Comparison of ENCODE assay signal across 14 cellular contexts in the genomic region with DNA sequence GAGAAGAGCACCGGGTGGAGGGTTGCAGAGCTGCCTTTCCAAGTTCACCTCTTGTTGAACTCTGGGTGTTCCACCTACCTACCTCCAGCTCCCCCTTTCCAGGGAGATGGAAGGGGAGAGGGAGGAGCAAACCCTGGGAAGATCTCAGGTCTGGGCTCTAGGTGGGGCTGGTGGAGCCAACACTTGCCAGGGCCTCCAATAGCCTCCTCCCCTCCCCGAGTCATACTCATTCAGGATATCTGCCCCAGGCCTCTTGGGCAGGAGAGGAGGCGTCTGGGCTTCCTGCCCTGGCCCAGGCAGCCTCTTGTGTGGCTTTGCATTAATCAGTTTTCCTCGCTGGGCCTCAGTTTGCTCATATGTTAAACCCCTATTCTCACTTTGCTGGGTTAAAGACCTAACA. TPM values are rescaled to one million over a fixed set of nuclear protein-coding genes. Genes with fewer than 3 reads are reported as not detected.
DNase-seq lines count a peak whose midpoint lies in the region; ATAC-seq and TF ChIP-seq lines count a peak whose summit lies in the region.
"Had no signal": no experiment of that assay in that cellular context is flagged by ENCODE, and none has a peak within 500 bp of the region (broad histone marks: within the 10 kb centered on the region; RNA-seq: fewer than 3 reads in every experiment).

No MANE protein-coding gene starts in this region.

- WGBS in suprapubic skin = 11% methylated on average over 4 of the region's 4 CpGs

- H3K9me3 ChIP-seq in HCT116 (ENCODE audit: control insufficient read depth in 1 of 2, insufficient read depth in 1 of 2, low read depth in 1 of 2, low read length in 2 of 2) (no peaks in the 10 kb centered on the region), suprapubic skin (no peaks in the 10 kb centered on the region)
- H3K9me3 ChIP-seq: testis had no signal

- peak; percentile 28 to 61 (median 54); a peak in 5 of 6 replicates for TF ChIP-seq CTCF in HCT116 (IDR thresholded peaks at IDR 0.05 in 2 of 3, conservative IDR thresholded peaks at IDR 0.05 in 1 of 3; ENCODE audit: borderline replicate concordance in 1 of 3, insufficient read depth in 1 of 3, low read depth in 2 of 3, low read length in 2 of 3)
- TF ChIP-seq CTCF in suprapubic skin (IDR thresholded peaks at IDR 0.05) = no peak

- in situ Hi-C loops in ACHN (cut with HindIII; ENCODE audit: low pct_ligation_motif_present, low pct_unique_long_range_greater_than_20kb, low sequenced_read_pairs) = no loop called here

- no peaks in the 10 kb centered on the region for H3K36me3 Mint-ChIP-seq in activated T-cell treated with anti-CD3 and anti-CD28 coated beads, Interleukin-2, amount 50 U/mL, for 72 hours (ENCODE audit: insufficient read depth in 2 of 2)
- no peaks in the 10 kb centered on the region for H3K36me3 Mint-ChIP-seq in stimulated activated memory B cell treated with anti-CD40 and anti-IgM and Interleukin-4, amounts not matched to agents 10 μg/mL and 1 μg/mL and 100 μg/mL, for 72 hours
- H3K36me3 Mint-ChIP-seq: CD4-positive, alpha-beta memory T cell had no signal

- no peak for TF ChIP-seq EP300 in suprapubic skin (IDR thresholded peaks at IDR 0.05)

- H3K4me1 ChIP-seq in HCT116 (ENCODE audit: control insufficient read depth in 1 of 2, insufficient read depth in 2 of 2, low read length in 2 of 2) = peaks cover 13 to 48% of the 10 kb centered on the region in 2 experiments
- peaks cover 28% of the 10 kb centered on the region for H3K4me1 ChIP-seq in suprapubic skin

- RAD21 ChIA-PET in HCT116 (lab: Charles Lee; ENCODE audit: low non-redundant PET in 1 of 2, low total read pairs in 2 of 2, uncharacterized antibody in 2 of 2, unreplicated experiment in 2 of 2) = interaction anchor here in 1 of 2 experiments (0.9 kb wide), 1 partner anchor 60 kb away, joined by 3 read pairs; no protein-coding TSS in a partner anchor

- no peak overlapping the region for H3K9ac ChIP-seq in HCT116 (ENCODE audit: low read length)

- ATAC-seq in HCT116 (peak; percentile 80), SK-N-SH treated with all-trans-retinoic acid at 6 μM for 48 hours (peak; percentile 37)
- no peak for ATAC-seq in activated T-cell treated with anti-CD3 and anti-CD28 coated beads, Interleukin-2, amount 50 U/mL, for 72 hours (replicated peaks in 1 of 2)
- no peak for ATAC-seq in stimulated activated memory B cell treated with anti-CD40 and anti-IgM and Interleukin-4, amounts not matched to agents 10 μg/mL and 1 μg/mL and 100 μg/mL, for 72 hours

- H3K27ac Mint-ChIP-seq in activated T-cell treated with anti-CD3 and anti-CD28 coated beads, Interleukin-2, amount 50 U/mL, for 72 hours = no peak overlapping the region
- H3K27ac Mint-ChIP-seq in stimulated activated memory B cell treated with anti-CD40 and anti-IgM and Interleukin-4, amounts not matched to agents 10 μg/mL and 1 μg/mL and 100 μg/mL, for 72 hours = no peak overlapping the region
- H3K27ac Mint-ChIP-seq: activated B cell treated with CpG ODN at 0.5 μM for 24 hours had no signal

- H3K4me3 ChIP-seq in HCT116 (replicated peaks in 1 of 2; ENCODE audit: low read depth in 1 of 2, low read length in 2 of 2) (no peak overlapping the region), suprapubic skin (no peak overlapping the region)
- H3K4me3 ChIP-seq: testis had no signal

- no peaks in the 10 kb centered on the region for H4K20me1 ChIP-seq in HCT116 (ENCODE audit: insufficient read depth)

- peak; percentile 52 for TF ChIP-seq RAD21 in HCT116 (IDR thresholded peaks at IDR 0.05; ENCODE audit: low read depth)

- no peaks in the 10 kb centered on the region for H3K9me2 ChIP-seq in HCT116 (ENCODE audit: insufficient read depth)

- DNase-seq in ACHN = peak; percentile 57
- DNase-seq in HCT116 (ENCODE audit: low read depth, low spot score) = peak; percentile 49
- peak; percentile 75 for DNase-seq in iPS-NIHi11 (ENCODE audit: low spot score)
- no peak for DNase-seq in activated T-cell treated with anti-CD3 and anti-CD28 coated beads, Interleukin-2, amount 50 U/mL, for 72 hours
- DNase-seq in suprapubic skin (ENCODE audit: low spot score in 2 of 2) = no peak
- no peak for DNase-seq in SKM-1 treated with dmso at 0.1 percent for 144 hours (lab: John Stamatoyannopoulos, UW; ENCODE audit: unreplicated experiment)
- DNase-seq: activated B cell treated with CpG ODN at 0.5 μM for 24 hours; activated gamma-delta T cell treated with Interleukin-2 at 50 U/mL for 16 hours; CD4-positive, alpha-beta memory T cell; effector CD4-positive, alpha-beta T cell; NCI-H774; testis had no signal

- no peak overlapping the region for H3K4me3 Mint-ChIP-seq in activated T-cell treated with anti-CD3 and anti-CD28 coated beads, Interleukin-2, amount 50 U/mL, for 72 hours
- no peak overlapping the region for H3K4me3 Mint-ChIP-seq in stimulated activated memory B cell treated with anti-CD40 and anti-IgM and Interleukin-4, amounts not matched to agents 10 μg/mL and 1 μg/mL and 100 μg/mL, for 72 hours
- H3K4me3 Mint-ChIP-seq: activated B cell treated with CpG ODN at 0.5 μM for 24 hours; CD4-positive, alpha-beta memory T cell had no signal

- H3K79me2 ChIP-seq in HCT116 (ENCODE audit: insufficient read depth, low read length) = no peaks in the 10 kb centered on the region

- no peak for TF ChIP-seq POLR2A in HCT116 (IDR thresholded peaks at IDR 0.05; ENCODE audit: borderline replicate concordance, extremely low read depth, insufficient read depth, insufficient read length)
- TF ChIP-seq POLR2A in suprapubic skin (IDR thresholded peaks at IDR 0.05) = no peak

- H3K27me3 Mint-ChIP-seq in activated T-cell treated with anti-CD3 and anti-CD28 coated beads, Interleukin-2, amount 50 U/mL, for 72 hours (ENCODE audit: low read depth) = peaks cover 33% of the 10 kb centered on the region
- peaks cover 16% of the 10 kb centered on the region for H3K27me3 Mint-ChIP-seq in stimulated activated memory B cell treated with anti-CD40 and anti-IgM and Interleukin-4, amounts not matched to agents 10 μg/mL and 1 μg/mL and 100 μg/mL, for 72 hours

- no peaks in the 10 kb centered on the region for H3K36me3 ChIP-seq in HCT116 (ENCODE audit: control insufficient read depth in 1 of 2, insufficient read depth in 2 of 2, low read length in 2 of 2)
- no peaks in the 10 kb centered on the region for H3K36me3 ChIP-seq in suprapubic skin

- no peak overlapping the region for H2AFZ ChIP-seq in HCT116 (ENCODE audit: low read depth, low read length, poor library complexity, severe bottlenecking)

- no peaks in the 10 kb centered on the region for H3K27me3 ChIP-seq in HCT116 (ENCODE audit: insufficient read depth, low read length)
- H3K27me3 ChIP-seq in suprapubic skin = peaks cover 17% of the 10 kb centered on the region
- H3K27me3 ChIP-seq: testis had no signal

- POLR2A ChIA-PET in HCT116 (lab: Charles Lee) = no interaction called here

- H3K4me2 ChIP-seq in HCT116 (ENCODE audit: low read length) = peak overlapping the region; percentile 40; the same call in 1 of the 2 replicates

- no peaks in the 10 kb centered on the region for H3K9me3 Mint-ChIP-seq in activated T-cell treated with anti-CD3 and anti-CD28 coated beads, Interleukin-2, amount 50 U/mL, for 72 hours
- no peaks in the 10 kb centered on the region for H3K9me3 Mint-ChIP-seq in stimulated activated memory B cell treated with anti-CD40 and anti-IgM and Interleukin-4, amounts not matched to agents 10 μg/mL and 1 μg/mL and 100 μg/mL, for 72 hours
- H3K9me3 Mint-ChIP-seq: activated B cell treated with CpG ODN at 0.5 μM for 24 hours; CD4-positive, alpha-beta memory T cell had no signal

- H3K4me1 Mint-ChIP-seq in activated T-cell treated with anti-CD3 and anti-CD28 coated beads, Interleukin-2, amount 50 U/mL, for 72 hours (ENCODE audit: low read depth) = peaks cover 21% of the 10 kb centered on the region
- H3K4me1 Mint-ChIP-seq in stimulated activated memory B cell treated with anti-CD40 and anti-IgM and Interleukin-4, amounts not matched to agents 10 μg/mL and 1 μg/mL and 100 μg/mL, for 72 hours = peaks cover 29% of the 10 kb centered on the region

- intact Hi-C loops in HCT116 (cut with micrococcal nuclease) = loop anchor here (1.0 to 10.0 kb wide), 5 partner anchors 60 to 762 kb away; no protein-coding TSS in a partner anchor

- CTCF ChIA-PET in HCT116 (lab: Charles Lee) = interaction anchor here (1.3 to 1.8 kb wide), 2 partner anchors 17 to 284 kb away, joined by 3 to 8 read pairs; no protein-coding TSS in a partner anchor

- H3K27ac ChIP-seq in HCT116 (ENCODE audit: low read depth, low read length) (no peak overlapping the region), suprapubic skin (no peak overlapping the region)
- H3K27ac ChIP-seq: testis had no signal

- no TSS peak for BruUV-seq in HCT116 (replicated peaks; lab: Mats Ljungman, UMichigan)

TF ChIP-seq in HCT116, 20 proteins besides CTCF, POLR2A, EP300 and RAD21 (continues in another document):
- TF ChIP-seq SP1 (IDR thresholded peaks at IDR 0.05; ENCODE audit: low read depth) = no peak

TF ChIP-seq in SK-N-SH treated with all-trans-retinoic acid at 6 μM for 48 hours, 23 proteins besides CTCF, POLR2A, EP300 and RAD21 (continues in another document):
- TF ChIP-seq TOX (CRISPR knock-in tag; IDR thresholded peaks at IDR 0.05; ENCODE audit: borderline replicate concordance) = no peak
- no peak for TF ChIP-seq ZC3H10 (CRISPR knock-in tag; IDR thresholded peaks at IDR 0.05)
- no peak for TF ChIP-seq SNAI2 (CRISPR knock-in tag; IDR thresholded peaks at IDR 0.05)
- TF ChIP-seq, protein P1, sequence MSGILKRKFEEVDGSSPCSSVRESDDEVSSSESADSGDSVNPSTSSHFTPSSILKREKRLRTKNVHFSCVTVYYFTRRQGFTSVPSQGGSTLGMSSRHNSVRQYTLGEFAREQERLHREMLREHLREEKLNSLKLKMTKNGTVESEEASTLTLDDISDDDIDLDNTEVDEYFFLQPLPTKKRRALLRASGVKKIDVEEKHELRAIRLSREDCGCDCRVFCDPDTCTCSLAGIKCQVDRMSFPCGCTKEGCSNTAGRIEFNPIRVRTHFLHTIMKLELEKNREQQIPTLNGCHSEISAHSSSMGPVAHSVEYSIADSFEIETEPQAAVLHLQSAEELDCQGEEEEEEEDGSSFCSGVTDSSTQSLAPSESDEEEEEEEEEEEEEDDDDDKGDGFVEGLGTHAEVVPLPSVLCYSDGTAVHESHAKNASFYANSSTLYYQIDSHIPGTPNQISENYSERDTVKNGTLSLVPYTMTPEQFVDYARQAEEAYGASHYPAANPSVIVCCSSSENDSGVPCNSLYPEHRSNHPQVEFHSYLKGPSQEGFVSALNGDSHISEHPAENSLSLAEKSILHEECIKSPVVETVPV (CRISPR knock-in tag; IDR thresholded peaks at IDR 0.05) = no peak
- no peak for TF ChIP-seq BACH2 (CRISPR knock-in tag; IDR thresholded peaks at IDR 0.05; ENCODE audit: borderline replicate concordance)
- no peak for TF ChIP-seq RARB (CRISPR knock-in tag; IDR thresholded peaks at IDR 0.05)
- no peak for TF ChIP-seq ISL1 (CRISPR knock-in tag; IDR thresholded peaks at IDR 0.05)
- TF ChIP-seq ARNTL (CRISPR knock-in tag; IDR thresholded peaks at IDR 0.05; ENCODE audit: borderline replicate concordance, low read depth) = no peak

RNA-seq across cellular contexts. Expression of gene RAP1GAP, which starts 13.4 kb away (rescaled TPM):
- total RNA-seq in HCT116 (2021; ENCODE audit: unreplicated experiment) = 13.4 TPM
- polyA plus RNA-seq in HCT116 (2012) = 15.0 and 15.2 TPM in 2 replicates
- 1 to 10 TPM; 1.2 to 2.4 TPM for total RNA-seq in activated T-cell treated with anti-CD3 and anti-CD28 coated beads, Interleukin-2, amount 50 U/mL, for 72 hours
- total RNA-seq in suprapubic skin = 1 to 10 TPM; 1.5 to 4.9 (median 3.6) TPM
- polyA plus RNA-seq: CD4-positive, alpha-beta memory T cell had no signal

Comparison
In these comparisons a context has a peak if more than half of its experiments do, and no peak if none do; other contexts are left out.
1. DNase-seq: peak in ACHN (single experiment), HCT116 (single experiment) and iPS-NIHi11 (single experiment); none in activated T-cell treated with anti-CD3 and anti-CD28 coated beads, Interleukin-2, amount 50 U/mL, for 72 hours (0 of 2), suprapubic skin (0 of 2) and SKM-1 treated with dmso at 0.1 percent for 144 hours (single experiment).
2. ATAC-seq: peak in HCT116 (single experiment) and SK-N-SH treated with all-trans-retinoic acid at 6 μM for 48 hours (single experiment); none in activated T-cell treated with anti-CD3 and anti-CD28 coated beads, Interleukin-2, amount 50 U/mL, for 72 hours (0 of 2) and stimulated activated memory B cell treated with anti-CD40 and anti-IgM and Interleukin-4, amounts not matched to agents 10 μg/mL and 1 μg/mL and 100 μg/mL, for 72 hours (single experiment).
3. CTCF ChIP-seq: peak in HCT116 (3 of 3); none in suprapubic skin (0 of 2).